Comparison of ENCODE assay signal across 1 cellular context in genomic region chr21:17523007-17523451, GRCh38.
TF ChIP-seq lines count a peak whose summit lies in the region.

No MANE protein-coding gene starts in this region.

TF ChIP-seq in HepG2, 621 proteins besides CTCF, POLR2A, EP300 and RAD21 (continued from another document and continues in another):
- no peak for TF ChIP-seq BCLAF1 (IDR thresholded peaks at IDR 0.05)
- TF ChIP-seq PBX2 (CRISPR knock-in tag; IDR thresholded peaks at IDR 0.05), result no peak
- TF ChIP-seq HES4 (CRISPR knock-in tag; IDR thresholded peaks at IDR 0.05; ENCODE audit: borderline replicate concordance), result no peak
- peak; percentile 10; the same call in 1 of the 2 replicates for TF ChIP-seq NFYB (CRISPR knock-in tag; IDR thresholded peaks at IDR 0.05)
- peak; percentile 68; the same call in 1 of the 2 replicates for TF ChIP-seq GATAD1 (CRISPR knock-in tag; IDR thresholded peaks at IDR 0.05)
- no peak for TF ChIP-seq GPBP1L1 (CRISPR knock-in tag; IDR thresholded peaks at IDR 0.05)
- TF ChIP-seq ZNF773 (CRISPR knock-in tag; IDR thresholded peaks at IDR 0.05; ENCODE audit: borderline replicate concordance), result no peak
- TF ChIP-seq LCORL (IDR thresholded peaks at IDR 0.05), result peak; percentile 46; the same call in 1 of the 2 replicates
- TF ChIP-seq LCORL (CRISPR knock-in tag; IDR thresholded peaks at IDR 0.05), result peak; percentile 95
- peak; percentile 53; the same call in 1 of the 2 replicates for TF ChIP-seq KMT2A (CRISPR knock-in tag; IDR thresholded peaks at IDR 0.05)
- no peak for TF ChIP-seq ZNF253 (CRISPR knock-in tag; IDR thresholded peaks at IDR 0.05; ENCODE audit: borderline replicate concordance)
- TF ChIP-seq BHLHE40 (IDR thresholded peaks at IDR 0.05; ENCODE audit: low read length), result peak; percentile 65
- no peak for TF ChIP-seq TOPORS (CRISPR knock-in tag; IDR thresholded peaks at IDR 0.05)
- TF ChIP-seq ZBTB8A (CRISPR knock-in tag; IDR thresholded peaks at IDR 0.05; ENCODE audit: borderline replicate concordance, low read depth), result no peak
- TF ChIP-seq ZNF451 (CRISPR knock-in tag; IDR thresholded peaks at IDR 0.05), result peak; percentile 44; the same call in 1 of the 2 replicates
- TF ChIP-seq ZNF737 (CRISPR knock-in tag; IDR thresholded peaks at IDR 0.05; ENCODE audit: borderline replicate concordance), result no peak
- peak; percentile 94 for TF ChIP-seq HOXD1 (CRISPR knock-in tag; IDR thresholded peaks at IDR 0.05)
- TF ChIP-seq ZNF414 (CRISPR knock-in tag; IDR thresholded peaks at IDR 0.05), result peak; percentile 94; the same call in 1 of the 2 replicates
- 0 out of 2 replicates have a peak, but pooled peaks have one; percentile 25 for TF ChIP-seq ZNF3 (CRISPR knock-in tag; IDR thresholded peaks at IDR 0.05)
- peak; percentile 64; the same call in 1 of the 2 replicates for TF ChIP-seq SP4 (CRISPR knock-in tag; IDR thresholded peaks at IDR 0.05)
- peak; percentile 96 for TF ChIP-seq FOXK2 (IDR thresholded peaks at IDR 0.05)
- no peak for TF ChIP-seq ZNF546 (CRISPR knock-in tag; conservative IDR thresholded peaks at IDR 0.05)
- peak; percentile 96 for TF ChIP-seq PRDM10 (CRISPR knock-in tag; IDR thresholded peaks at IDR 0.05; ENCODE audit: low read depth)
- peak; percentile 74; the same call in 1 of the 2 replicates for TF ChIP-seq CENPBD1 (CRISPR knock-in tag; IDR thresholded peaks at IDR 0.05; ENCODE audit: borderline replicate concordance, low read depth)
- peak; percentile 61; the same call in 1 of the 2 replicates for TF ChIP-seq TFDP1 (CRISPR knock-in tag; IDR thresholded peaks at IDR 0.05; ENCODE audit: borderline replicate concordance)
- TF ChIP-seq EED (CRISPR knock-in tag; IDR thresholded peaks at IDR 0.05), result no peak
- no peak for TF ChIP-seq ZNF20 (CRISPR knock-in tag; IDR thresholded peaks at IDR 0.05)
- peak; percentile 93 for TF ChIP-seq CEBPG (CRISPR knock-in tag; IDR thresholded peaks at IDR 0.05)
- TF ChIP-seq ZBTB3 (CRISPR knock-in tag; IDR thresholded peaks at IDR 0.05; ENCODE audit: borderline replicate concordance, low read depth), result peak; percentile 86; the same call in 1 of the 2 replicates
- TF ChIP-seq TOE1 (CRISPR knock-in tag; IDR thresholded peaks at IDR 0.05), result peak; percentile 59; the same call in 1 of the 2 replicates
- TF ChIP-seq GZF1 (CRISPR knock-in tag; IDR thresholded peaks at IDR 0.05), result no peak
- TF ChIP-seq ETV6 (CRISPR knock-in tag; conservative IDR thresholded peaks at IDR 0.05), result no peak
- TF ChIP-seq AKNA (CRISPR knock-in tag; IDR thresholded peaks at IDR 0.05; ENCODE audit: borderline replicate concordance), result no peak
- TF ChIP-seq KDM4B (CRISPR knock-in tag; IDR thresholded peaks at IDR 0.05), result peak; percentile 20; the same call in 1 of the 2 replicates
- TF ChIP-seq ZNF142 (CRISPR knock-in tag; IDR thresholded peaks at IDR 0.05), result no peak
- TF ChIP-seq SNAPC2 (CRISPR knock-in tag; IDR thresholded peaks at IDR 0.05), result 0 out of 2 replicates have a peak, but pooled peaks have one; percentile 77
- TF ChIP-seq ZNF619 (CRISPR knock-in tag; IDR thresholded peaks at IDR 0.05), result no peak
